5 cellular contexts compared by ENCODE assay signal in the genomic region with DNA sequence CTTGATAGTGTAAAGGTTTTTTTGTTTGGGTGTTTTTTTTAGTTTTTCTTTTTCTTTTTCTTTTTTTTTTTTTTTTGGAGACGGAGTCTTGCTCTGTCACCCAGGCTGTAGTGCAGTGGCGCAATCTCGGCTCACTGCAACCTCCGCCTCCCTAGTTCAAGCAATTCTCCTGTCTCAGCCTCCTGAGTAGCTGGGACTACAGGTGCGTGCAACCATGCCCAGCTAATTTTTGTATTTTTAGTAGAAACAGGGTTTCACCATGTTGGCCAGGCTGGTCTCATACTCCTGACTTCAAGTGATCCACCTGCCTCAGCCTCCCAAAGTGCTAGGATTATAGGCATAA. TPM values are rescaled to one million over a fixed set of nuclear protein-coding genes. Genes with fewer than 3 reads are reported as not detected.
"Had no signal": no experiment of that assay in that cellular context is flagged by ENCODE, and none has a peak within 500 bp of the region (broad histone marks: within the 10 kb centered on the region; RNA-seq: fewer than 3 reads in every experiment).

No MANE protein-coding gene starts in this region.

RNA-seq across cellular contexts. Expression of gene C3orf85, which starts 3.1 kb away (rescaled TPM):
- total RNA-seq: M059J, OCI-LY7, Right ventricle myocardium superior, SJSA1 had no signal
- polyA plus RNA-seq: SK-N-SH had no signal

RNA-seq across cellular contexts. Expression of gene MORC1, which starts 15.5 kb away (rescaled TPM):
- total RNA-seq: OCI-LY7, Right ventricle myocardium superior, SJSA1 had no signal
- polyA plus RNA-seq: SK-N-SH had no signal
